Comparison of ENCODE assay signal across 8 cellular contexts in the genomic region with DNA sequence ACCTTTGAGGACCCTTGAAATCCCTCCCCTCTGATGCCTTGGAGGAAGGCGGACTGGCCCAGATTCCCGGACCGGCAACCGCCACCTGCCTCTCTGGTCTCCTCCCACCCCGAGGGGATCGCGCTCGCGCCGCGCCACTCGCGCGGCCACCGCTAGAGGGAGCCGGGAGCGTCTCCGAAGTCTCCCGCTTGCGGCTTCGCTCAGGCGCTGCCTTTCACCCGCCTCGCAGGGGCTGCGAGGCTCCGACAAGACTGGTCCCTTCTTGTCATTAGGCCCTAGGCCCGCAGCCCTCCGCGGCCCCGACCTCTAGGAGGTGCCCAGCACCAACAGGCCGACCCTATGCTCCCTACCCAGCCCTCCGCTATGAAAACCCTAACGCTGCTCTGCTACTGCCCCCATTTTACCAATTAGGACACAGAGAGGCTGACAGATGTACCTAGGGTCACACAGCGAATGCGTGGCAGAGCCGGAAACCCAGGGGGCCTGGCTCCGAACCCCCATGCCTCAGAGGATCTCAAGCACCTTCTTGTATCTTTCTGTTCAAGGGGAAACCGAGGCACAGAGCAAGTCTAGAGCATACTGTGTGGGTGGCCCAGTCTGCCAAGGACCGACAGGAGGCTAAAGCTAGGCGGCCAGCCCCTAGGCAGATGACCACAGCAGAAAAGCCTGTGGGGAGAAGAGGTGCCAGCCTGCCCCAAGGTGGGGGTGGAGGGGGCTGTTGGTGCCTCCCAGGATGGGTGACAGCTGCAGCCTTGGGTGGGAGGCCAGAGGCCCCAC. TPM values are rescaled to one million over a fixed set of nuclear protein-coding genes. Genes with fewer than 3 reads are reported as not detected.
DNase-seq lines count a peak whose midpoint lies in the region; ATAC-seq and TF ChIP-seq lines count a peak whose summit lies in the region.

No MANE protein-coding gene starts in this region.

- ATAC-seq in stimulated activated naive CD8-positive, alpha-beta T cell treated with anti-CD3 and anti-CD28 coated beads, Interleukin-15, amount 100 ng/mL, for 72 hours, result peak; percentile 95
- ATAC-seq in HG02870 (IDR thresholded peaks at IDR 0.05; ENCODE audit: unreplicated experiment), result no peak

- H3K4me2 ChIP-seq in OCI-LY3 (ENCODE audit: low read length), result peak overlapping the region; percentile 92
- peak overlapping the region; percentile 56 for H3K4me2 ChIP-seq in neural progenitor cell

- H3K27ac Mint-ChIP-seq in neural progenitor cell, result no peak overlapping the region
- no peak overlapping the region for H3K27ac Mint-ChIP-seq in stimulated activated naive CD8-positive, alpha-beta T cell treated with anti-CD3 and anti-CD28 coated beads, Interleukin-15, amount 100 ng/mL, for 72 hours

- H3K4me3 ChIP-seq in OCI-LY3 (ENCODE audit: low read length) (peak overlapping the region; percentile 73), esophagus squamous epithelium (peak overlapping the region in 2 of 4 donors; percentile 9 to 50), neural progenitor cell (no peak overlapping the region)

- intact Hi-C loops in esophagus squamous epithelium (cut with DNase I), result no loop called here

- peak overlapping the region; percentile 9; the same call in 1 of the 2 replicates for H3K9ac ChIP-seq in OCI-LY3 (ENCODE audit: low read length)
- H3K9ac ChIP-seq in neural progenitor cell, result no peak overlapping the region

- H3K4me3 Mint-ChIP-seq in neural progenitor cell, result peak overlapping the region; percentile 41
- no peak overlapping the region for H3K4me3 Mint-ChIP-seq in stimulated activated naive CD8-positive, alpha-beta T cell treated with anti-CD3 and anti-CD28 coated beads, Interleukin-15, amount 100 ng/mL, for 72 hours

- DNase-seq in DMS53 (lab: John Stamatoyannopoulos, UW), result peak; percentile 79
- DNase-seq in HK-2 (ENCODE audit: unreplicated experiment), result peak; percentile 76
- peak; percentile 82 for DNase-seq in activated T-cell treated with anti-CD3 and anti-CD28 coated beads for 48 hours (ENCODE audit: low read depth)
- DNase-seq in esophagus squamous epithelium (lab: John Stamatoyannopoulos, UW), result no peak
- DNase-seq in neural progenitor cell (ENCODE audit: low spot score), result peak; percentile 91
- DNase-seq in stimulated activated naive CD8-positive, alpha-beta T cell treated with anti-CD3 and anti-CD28 coated beads, Interleukin-15, amount 100 ng/mL, for 72 hours, result peak; percentile 77 to 78

- peaks cover 17% of the 10 kb centered on the region for H3K27me3 Mint-ChIP-seq in neural progenitor cell (ENCODE audit: insufficient read depth, low read depth)
- peaks cover 67% of the 10 kb centered on the region for H3K27me3 Mint-ChIP-seq in stimulated activated naive CD8-positive, alpha-beta T cell treated with anti-CD3 and anti-CD28 coated beads, Interleukin-15, amount 100 ng/mL, for 72 hours

- H3K27ac ChIP-seq in OCI-LY3 (ENCODE audit: low read length) (no peak overlapping the region), esophagus squamous epithelium (no peak overlapping the region), neural progenitor cell (no peak overlapping the region)

- 0 to 77% methylated on average over 3 to 6 of the region's 40 CpGs for WGBS in esophagus squamous epithelium, 2 donors

- TF ChIP-seq CTCF in OCI-LY3 (IDR thresholded peaks at IDR 0.05; ENCODE audit: low read depth, low read length) (peak; percentile 74), esophagus squamous epithelium (IDR thresholded peaks at IDR 0.05) (peak; percentile 69 to 88 (median 79)), neural progenitor cell (IDR thresholded peaks at IDR 0.05) (peak; percentile 91)

- TF ChIP-seq POLR2A in esophagus squamous epithelium (IDR thresholded peaks at IDR 0.05), result no peak

- no peaks in the 10 kb centered on the region for H3K9me3 Mint-ChIP-seq in neural progenitor cell
- H3K9me3 Mint-ChIP-seq in stimulated activated naive CD8-positive, alpha-beta T cell treated with anti-CD3 and anti-CD28 coated beads, Interleukin-15, amount 100 ng/mL, for 72 hours, result no peaks in the 10 kb centered on the region

- no peaks in the 10 kb centered on the region for H3K36me3 Mint-ChIP-seq in neural progenitor cell

- no peaks in the 10 kb centered on the region for H4K20me1 ChIP-seq in OCI-LY3 (ENCODE audit: insufficient read depth, low read length)
- no peaks in the 10 kb centered on the region for H4K20me1 ChIP-seq in neural progenitor cell (ENCODE audit: low read depth)

- no peaks in the 10 kb centered on the region; the same call in 1 of the 2 replicates for H3K27me3 ChIP-seq in OCI-LY3 (ENCODE audit: low read depth, low read length)
- peaks cover 0 to 83% (median 5%) of the 10 kb centered on the region in 4 donors for H3K27me3 ChIP-seq in esophagus squamous epithelium
- peaks cover 41% of the 10 kb centered on the region for H3K27me3 ChIP-seq in neural progenitor cell

- peaks cover 23% of the 10 kb centered on the region for H3F3A ChIP-seq in neural progenitor cell (ENCODE audit: low read depth)

- no peaks in the 10 kb centered on the region for H3K36me3 ChIP-seq in OCI-LY3 (replicated peaks; ENCODE audit: low read depth, low read length)
- H3K36me3 ChIP-seq in esophagus squamous epithelium, result no peaks in the 10 kb centered on the region
- no peaks in the 10 kb centered on the region for H3K36me3 ChIP-seq in neural progenitor cell

- peaks cover 24% of the 10 kb centered on the region for H3K4me1 Mint-ChIP-seq in neural progenitor cell
- H3K4me1 Mint-ChIP-seq in stimulated activated naive CD8-positive, alpha-beta T cell treated with anti-CD3 and anti-CD28 coated beads, Interleukin-15, amount 100 ng/mL, for 72 hours, result peaks cover 8% of the 10 kb centered on the region

- H3K4me1 ChIP-seq in OCI-LY3 (ENCODE audit: low read length) (peaks cover 3% of the 10 kb centered on the region; the same call in 1 of the 2 replicates), esophagus squamous epithelium (peaks cover 0 to 11% (median 6%) of the 10 kb centered on the region in 3 donors), neural progenitor cell (peaks cover 31% of the 10 kb centered on the region)

- H3K79me2 ChIP-seq in OCI-LY3 (ENCODE audit: low read length), result no peaks in the 10 kb centered on the region
- no peaks in the 10 kb centered on the region for H3K79me2 ChIP-seq in neural progenitor cell (ENCODE audit: low read depth)

- peak overlapping the region; percentile 87; the same call in 1 of the 2 replicates for H2AFZ ChIP-seq in OCI-LY3 (ENCODE audit: low read depth, low read length)
- H2AFZ ChIP-seq in neural progenitor cell (replicated peaks), result no peak overlapping the region

- H3K9me3 ChIP-seq in OCI-LY3 (ENCODE audit: insufficient read depth, low read length) (no peaks in the 10 kb centered on the region), esophagus squamous epithelium (no peaks in the 10 kb centered on the region), neural progenitor cell (ENCODE audit: low read depth) (no peaks in the 10 kb centered on the region)

RNA-seq across cellular contexts. Expression of a gene that starts 21.4 kb away (rescaled TPM):
- total RNA-seq in esophagus squamous epithelium (not detected), neural progenitor cell (ENCODE audit: low replicate concordance) (0.51 and 1.3 TPM in 2 replicates)
